31 cellular contexts compared by ENCODE assay signal in genomic region chr12:119025786-119026185, GRCh38. TPM values are rescaled to one million over a fixed set of nuclear protein-coding genes. Genes with fewer than 3 reads are reported as not detected.
"Had no signal": no experiment of that assay in that cellular context is flagged by ENCODE, and none has a peak within 500 bp of the region (broad histone marks: within the 10 kb centered on the region; RNA-seq: fewer than 3 reads in every experiment).

No MANE protein-coding gene starts in this region.

- H3K4me1 Mint-ChIP-seq: naive thymus-derived CD4-positive, alpha-beta T cell; natural killer cell; nephron; stimulated activated memory B cell treated with anti-CD40 and anti-IgM and Interleukin-4, amounts not matched to agents 10 μg/mL and 1 μg/mL and 100 μg/mL, for 72 hours; stimulated activated naive CD8-positive, alpha-beta T cell treated with anti-CD3 and anti-CD28 coated beads, Interleukin-15, amount 100 ng/mL, for 72 hours had no signal

- H3K9me3 Mint-ChIP-seq: nephron, neural progenitor cell, type B pancreatic cell had no signal

- DNase-seq: naive thymus-derived CD4-positive, alpha-beta T cell; natural killer cell; occipital lobe; ovary; psoas muscle; right cardiac atrium; right lobe of liver; spleen; stimulated activated CD4-positive, alpha-beta T cell treated with anti-CD3 and anti-CD28 coated beads, Interleukin-12 subunit alpha, Interleukin-12 subunit beta, amount 100 ng/mL, for 4 hours; stimulated activated CD4-positive, alpha-beta T cell treated with anti-CD3 and anti-CD28 coated beads, Interleukin-1b, Interleukin-23, amount 100 ng/mL, for 48 hours; stimulated activated CD4-positive, alpha-beta T cell treated with anti-CD3 and anti-CD28 coated beads, Interleukin-4, amount 100 ng/mL, for 1 hour; stimulated activated CD4-positive, alpha-beta T cell treated with anti-CD3 and anti-CD28 coated beads, Interleukin-4, amount 100 ng/mL, for 4 hours; stimulated activated CD8-positive, alpha-beta memory T cell treated with anti-CD3 and anti-CD28 coated beads, Interleukin-4, amount 100 ng/mL, for 48 hours; stimulated activated naive CD4-positive, alpha-beta T cell; stimulated activated naive CD8-positive, alpha-beta T cell treated with anti-CD3 and anti-CD28 coated beads, Interleukin-15, amount 100 ng/mL, for 72 hours; stimulated activated naive CD8-positive, alpha-beta T cell treated with anti-CD3 and anti-CD28 coated beads, Interleukin-15, Interleukin-2, amounts not matched to agents 100 U/mL and 50 U/mL, for 24 hours; substantia nigra; testis; tibial artery; transverse colon; upper lobe of right lung; uterus had no signal

- H3K4me1 ChIP-seq: parathyroid adenoma, psoas muscle, right lobe of liver, spleen, suprapubic skin, testis, tibial artery, transverse colon, upper lobe of right lung, uterus had no signal

- H3K4me3 ChIP-seq: neural progenitor cell, ovary, psoas muscle, right lobe of liver, skin epidermis, smooth muscle cell, spleen, suprapubic skin, testis, tibial artery, transverse colon, upper lobe of right lung, uterus had no signal

- H3K36me3 Mint-ChIP-seq: naive thymus-derived CD4-positive, alpha-beta T cell; natural killer cell; neural progenitor cell; stimulated activated memory B cell treated with anti-CD40 and anti-IgM and Interleukin-4, amounts not matched to agents 10 μg/mL and 1 μg/mL and 100 μg/mL, for 72 hours; type B pancreatic cell had no signal

- H3K9me3 ChIP-seq: ovary, psoas muscle, right lobe of liver, suprapubic skin, testis, transverse colon, upper lobe of right lung, uterus had no signal

- H3K27me3 ChIP-seq: neural progenitor cell, ovary, right lobe of liver, testis, tibial artery, upper lobe of right lung, uterus had no signal

- H3K27ac Mint-ChIP-seq: naive thymus-derived CD4-positive, alpha-beta T cell; natural killer cell; nephron; progenitor cell of endocrine pancreas; stimulated activated memory B cell treated with anti-CD40 and anti-IgM and Interleukin-4, amounts not matched to agents 10 μg/mL and 1 μg/mL and 100 μg/mL, for 72 hours; stimulated activated naive CD8-positive, alpha-beta T cell treated with anti-CD3 and anti-CD28 coated beads, Interleukin-15, amount 100 ng/mL, for 72 hours; type B pancreatic cell had no signal

- H3K4me3 Mint-ChIP-seq: natural killer cell; nephron; neural progenitor cell; stimulated activated memory B cell treated with anti-CD40 and anti-IgM and Interleukin-4, amounts not matched to agents 10 μg/mL and 1 μg/mL and 100 μg/mL, for 72 hours; stimulated activated naive CD8-positive, alpha-beta T cell treated with anti-CD3 and anti-CD28 coated beads, Interleukin-15, amount 100 ng/mL, for 72 hours; type B pancreatic cell had no signal

- H3K27ac ChIP-seq: neural progenitor cell, ovary, parathyroid adenoma, psoas muscle, right lobe of liver, skin epidermis, spleen, suprapubic skin, testis, tibial artery, transverse colon, upper lobe of right lung, uterus had no signal

- ATAC-seq: naive thymus-derived CD4-positive, alpha-beta T cell; natural killer cell; psoas muscle; right cardiac atrium; right lobe of liver; stimulated activated memory B cell treated with anti-CD40 and anti-IgM and Interleukin-4, amounts not matched to agents 10 μg/mL and 1 μg/mL and 100 μg/mL, for 72 hours; stimulated activated naive CD8-positive, alpha-beta T cell treated with anti-CD3 and anti-CD28 coated beads, Interleukin-15, amount 100 ng/mL, for 72 hours; stimulated activated naive CD8-positive, alpha-beta T cell treated with anti-CD3 and anti-CD28 coated beads, Interleukin-15, Interleukin-2, amounts not matched to agents 100 U/mL and 50 U/mL, for 24 hours; upper lobe of right lung had no signal

- H3K36me3 ChIP-seq: neural progenitor cell, ovary, right lobe of liver, spleen, suprapubic skin, tibial artery, transverse colon, upper lobe of right lung, uterus had no signal

RNA-seq across cellular contexts. Expression of gene SRRM4, which starts 44.4 kb away (rescaled TPM):
- total RNA-seq: naive thymus-derived CD4-positive, alpha-beta T cell; natural killer cell; right lobe of liver; spleen; suprapubic skin had no signal
